In genomic region chr13:76503756-76504155, GRCh38 we compare ENCODE assay signal across 13 cellular contexts.
"Had no signal": no experiment of that assay in that cellular context is flagged by ENCODE, and none has a peak within 500 bp of the region (broad histone marks: within the 10 kb centered on the region; RNA-seq: fewer than 3 reads in every experiment).

No MANE protein-coding gene starts in this region.

- H3K4me3 Mint-ChIP-seq: activated CD8-positive, alpha-beta T cell treated with anti-CD3 and anti-CD28 coated beads for 36 hours; activated naive CD8-positive, alpha-beta T cell treated with anti-CD3 and anti-CD28 coated beads, Interleukin-2, amount 50 U/mL, for 24 hours; activated T-cell treated with anti-CD3 and anti-CD28 coated beads, Interleukin-2, amount 50 U/mL, for 72 hours; naive thymus-derived CD8-positive, alpha-beta T cell; stimulated activated effector memory CD8-positive, alpha-beta T cell treated with anti-CD3 and anti-CD28 coated beads, Interleukin-12 subunit alpha, Interleukin-12 subunit beta, amount 100 ng/mL, for 72 hours had no signal

- H3K27me3 Mint-ChIP-seq: activated CD8-positive, alpha-beta T cell treated with anti-CD3 and anti-CD28 coated beads for 36 hours had no signal

- DNase-seq: activated CD4-positive, alpha-beta T cell treated with anti-CD3 and anti-CD28 coated beads for 4 hours; activated CD8-positive, alpha-beta memory T cell treated with anti-CD3 and anti-CD28 coated beads, Interleukin-2, amount 50 U/mL, for 4 hours; activated CD8-positive, alpha-beta T cell treated with anti-CD3 and anti-CD28 coated beads for 36 hours; activated naive CD8-positive, alpha-beta T cell treated with anti-CD3 and anti-CD28 coated beads, Interleukin-2, amount 50 U/mL, for 24 hours; activated T-cell treated with anti-CD3 and anti-CD28 coated beads, Interleukin-2, amount 50 U/mL, for 72 hours; esophagus squamous epithelium; foreskin fibroblast; left cardiac atrium; naive thymus-derived CD8-positive, alpha-beta T cell; posterior cingulate gyrus; small intestine; thyroid gland had no signal

- H3K4me1 Mint-ChIP-seq: activated naive CD8-positive, alpha-beta T cell treated with anti-CD3 and anti-CD28 coated beads, Interleukin-2, amount 50 U/mL, for 24 hours; stimulated activated effector memory CD8-positive, alpha-beta T cell treated with anti-CD3 and anti-CD28 coated beads, Interleukin-12 subunit alpha, Interleukin-12 subunit beta, amount 100 ng/mL, for 72 hours had no signal

- H3K36me3 Mint-ChIP-seq: naive thymus-derived CD8-positive, alpha-beta T cell; stimulated activated effector memory CD8-positive, alpha-beta T cell treated with anti-CD3 and anti-CD28 coated beads, Interleukin-12 subunit alpha, Interleukin-12 subunit beta, amount 100 ng/mL, for 72 hours had no signal

- H3K9me3 Mint-ChIP-seq: activated CD8-positive, alpha-beta T cell treated with anti-CD3 and anti-CD28 coated beads for 36 hours; activated naive CD8-positive, alpha-beta T cell treated with anti-CD3 and anti-CD28 coated beads, Interleukin-2, amount 50 U/mL, for 24 hours; activated T-cell treated with anti-CD3 and anti-CD28 coated beads, Interleukin-2, amount 50 U/mL, for 72 hours; naive thymus-derived CD8-positive, alpha-beta T cell; stimulated activated effector memory CD8-positive, alpha-beta T cell treated with anti-CD3 and anti-CD28 coated beads, Interleukin-12 subunit alpha, Interleukin-12 subunit beta, amount 100 ng/mL, for 72 hours had no signal

- H3K27ac Mint-ChIP-seq: activated CD8-positive, alpha-beta T cell treated with anti-CD3 and anti-CD28 coated beads for 36 hours; activated naive CD8-positive, alpha-beta T cell treated with anti-CD3 and anti-CD28 coated beads, Interleukin-2, amount 50 U/mL, for 24 hours; activated T-cell treated with anti-CD3 and anti-CD28 coated beads, Interleukin-2, amount 50 U/mL, for 72 hours; naive thymus-derived CD8-positive, alpha-beta T cell; stimulated activated effector memory CD8-positive, alpha-beta T cell treated with anti-CD3 and anti-CD28 coated beads, Interleukin-12 subunit alpha, Interleukin-12 subunit beta, amount 100 ng/mL, for 72 hours had no signal
